In genomic region chr2:190648289-190649034, GRCh38 we compare ENCODE assay signal across 8 cellular contexts. TPM values are rescaled to one million over a fixed set of nuclear protein-coding genes. Genes with fewer than 3 reads are reported as not detected.
DNase-seq lines count a peak whose midpoint lies in the region; ATAC-seq and TF ChIP-seq lines count a peak whose summit lies in the region.

No MANE protein-coding gene starts in this region.

- no peak for TF ChIP-seq RAD21 in Ishikawa (IDR thresholded peaks at IDR 0.05; ENCODE audit: low read depth)

- H3K27me3 ChIP-seq in Panc1 (ENCODE audit: control insufficient read depth, insufficient read depth, low read length): no peaks in the 10 kb centered on the region

- POLR2A ChIA-PET in Panc1 (lab: Charles Lee): interaction anchor here (0.7 kb wide), 1 partner anchor 30 kb away, joined by 4 read pairs; no protein-coding TSS in a partner anchor

- peak overlapping the region; percentile 86 for H3K4me3 Mint-ChIP-seq in natural killer cell treated with Interleukin-12 subunit alpha and Interleukin-12 subunit beta and Interleukin-15 and Interleukin-18, amount 100 ng/mL, for 72 hours

- peaks cover 25 to 36% of the 10 kb centered on the region in 2 donors for H3K4me1 Mint-ChIP-seq in natural killer cell treated with Interleukin-12 subunit alpha and Interleukin-12 subunit beta and Interleukin-15 and Interleukin-18, amount 100 ng/mL, for 72 hours (ENCODE audit: low read depth in 2 of 2)

- no peak; the same call in 1 of the 2 replicates for TF ChIP-seq EP300 in Ishikawa (IDR thresholded peaks at IDR 0.05; ENCODE audit: borderline replicate concordance)

- H3K9me3 Mint-ChIP-seq in natural killer cell treated with Interleukin-12 subunit alpha and Interleukin-12 subunit beta and Interleukin-15 and Interleukin-18, amount 100 ng/mL, for 72 hours: no peaks in the 10 kb centered on the region

- no peaks in the 10 kb centered on the region for H3K9me3 ChIP-seq in Panc1 (ENCODE audit: control insufficient read depth, insufficient read depth, low read depth, low read length)

- H3K4me3 ChIP-seq in Panc1 (ENCODE audit: low read depth in 2 of 2, low read length in 2 of 2) (peak overlapping the region; percentile 73 to 87), fibroblast of mammary gland (ENCODE audit: control insufficient read depth, low read depth, low read length) (peak overlapping the region; percentile 52)

- ATAC-seq in GM21529 (IDR thresholded peaks at IDR 0.05; ENCODE audit: unreplicated experiment) (peak; percentile 71), Panc1 (peak; percentile 93)
- peak; percentile 88 to 92 for ATAC-seq in natural killer cell treated with Interleukin-12 subunit alpha and Interleukin-12 subunit beta and Interleukin-15 and Interleukin-18, amount 100 ng/mL, for 72 hours

- H3K4me1 ChIP-seq in Panc1 (ENCODE audit: control insufficient read depth, insufficient read depth, low read length): peaks cover 12% of the 10 kb centered on the region

- DNase-seq in DMS153 treated with DMSO at 0.1 percent for 48 hours (lab: John Stamatoyannopoulos, UW; ENCODE audit: unreplicated experiment) (peak; percentile 71), Panc1 (ENCODE audit: low read depth, low spot score) (no peak), fibroblast of mammary gland (ENCODE audit: low read depth) (peak; percentile 81)
- DNase-seq in activated T-helper 1 cell treated with anti-CD3 and anti-CD28 coated beads, Interleukin-2, amount 50 U/mL, for 16 hours (ENCODE audit: low read depth in 1 of 2, low spot score in 1 of 2): peak; percentile 72 to 84
- peak; percentile 95 for DNase-seq in natural killer cell treated with Interleukin-12 subunit alpha and Interleukin-12 subunit beta and Interleukin-15 and Interleukin-18, amount 100 ng/mL, for 72 hours (ENCODE audit: low spot score)
- peak; percentile 84 to 93 (median 88) for DNase-seq in stimulated activated naive CD4-positive, alpha-beta T cell (lab: John Stamatoyannopoulos, UW)

- no peaks in the 10 kb centered on the region for H3K27me3 Mint-ChIP-seq in natural killer cell treated with Interleukin-12 subunit alpha and Interleukin-12 subunit beta and Interleukin-15 and Interleukin-18, amount 100 ng/mL, for 72 hours

- in situ Hi-C loops in Panc1 (cut with HindIII; ENCODE audit: low pct_unique_long_range_greater_than_20kb, low sequenced_read_pairs): no loop called here

- no TSS peak for BruUV-seq in Panc1 (replicated peaks; lab: Mats Ljungman, UMichigan)

- peaks cover 7% of the 10 kb centered on the region for H3K36me3 Mint-ChIP-seq in natural killer cell treated with Interleukin-12 subunit alpha and Interleukin-12 subunit beta and Interleukin-15 and Interleukin-18, amount 100 ng/mL, for 72 hours

- no peak for TF ChIP-seq CTCF in Panc1 (IDR thresholded peaks at IDR 0.05)
- no peak for TF ChIP-seq CTCF in fibroblast of mammary gland (conservative IDR thresholded peaks at IDR 0.05; ENCODE audit: control insufficient read depth, insufficient read depth, low read depth, low read length)

- CTCF ChIA-PET in Panc1 (lab: Charles Lee): no interaction called here

- peak overlapping the region; percentile 65 to 81 for H3K27ac Mint-ChIP-seq in natural killer cell treated with Interleukin-12 subunit alpha and Interleukin-12 subunit beta and Interleukin-15 and Interleukin-18, amount 100 ng/mL, for 72 hours

- H3K27ac ChIP-seq in Panc1 (ENCODE audit: low read length): peak overlapping the region; percentile 82

- intact Hi-C loops in Panc1 (cut with micrococcal nuclease; ENCODE audit: unreplicated experiment): loop anchor here (10.0 kb wide), 1 partner anchor 114 kb away; the partner anchor contains the start of gene NEMP2

- H3K36me3 ChIP-seq in Panc1 (ENCODE audit: control insufficient read depth, insufficient read depth, low read length): no peaks in the 10 kb centered on the region; the same call in 1 of the 2 replicates

TF ChIP-seq in Ishikawa, 13 proteins besides CTCF, POLR2A, EP300 and RAD21:
- TF ChIP-seq CREB1 (IDR thresholded peaks at IDR 0.05; ENCODE audit: low read depth) (no peak), MAX (IDR thresholded peaks at IDR 0.05) (peak; percentile 13; the same call in 1 of the 2 replicates), ZBTB7A (IDR thresholded peaks at IDR 0.05; ENCODE audit: low read depth) (peak; percentile 98), NFIC (IDR thresholded peaks at IDR 0.05) (no peak), FOXM1 (IDR thresholded peaks at IDR 0.05; ENCODE audit: borderline replicate concordance, low read depth) (peak; percentile 30; the same call in 1 of the 2 replicates), EGR1 (IDR thresholded peaks at IDR 0.05) (peak; percentile 96), USF1 (IDR thresholded peaks at IDR 0.05) (no peak), TAF1 (IDR thresholded peaks at IDR 0.05; ENCODE audit: low read depth) (no peak)

RNA-seq across cellular contexts. Expression of gene NAB1, which starts 0.4 kb away (rescaled TPM):
- total RNA-seq in Panc1 (2021; ENCODE audit: unreplicated experiment): 40.2 TPM
- 25.1 TPM for polyA plus RNA-seq in Panc1 (2012; ENCODE audit: insufficient read length)
- 10 to 100 TPM; 45.7 to 59.7 TPM for total RNA-seq in natural killer cell treated with Interleukin-12 subunit alpha and Interleukin-12 subunit beta and Interleukin-15 and Interleukin-18, amount 100 ng/mL, for 72 hours
